In the genomic region with DNA sequence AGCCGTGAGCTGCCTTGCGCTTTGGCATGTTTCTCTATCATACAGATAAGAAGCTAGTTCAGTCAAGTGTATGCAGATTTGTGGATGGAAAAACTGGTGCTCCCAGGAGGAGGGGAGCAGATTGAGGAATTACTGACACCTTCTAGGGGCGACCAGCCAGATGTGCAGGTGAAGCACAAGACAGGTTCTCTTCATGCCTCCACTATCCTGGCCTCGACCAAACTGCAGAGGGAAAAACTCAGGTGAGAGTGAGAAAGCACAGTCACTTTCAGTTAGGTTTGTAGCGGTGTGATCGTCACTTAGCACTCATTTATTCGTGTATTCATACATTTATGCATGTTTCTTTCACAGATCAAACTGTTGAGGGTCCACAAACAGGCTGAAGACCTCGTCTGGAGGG, we compare ENCODE assay signal across 1 cellular context.
TF ChIP-seq lines count a peak whose summit lies in the region.

No MANE protein-coding gene starts in this region.

TF ChIP-seq in GM12878, 131 proteins besides CTCF, POLR2A, EP300 and RAD21:
- TF ChIP-seq HDGF (IDR thresholded peaks at IDR 0.05) (no peak), SUZ12 (IDR thresholded peaks at IDR 0.05; ENCODE audit: unreplicated experiment) (no peak), IKZF1 (conservative IDR thresholded peaks at IDR 0.05) (no peak)
- TF ChIP-seq, protein P1, sequence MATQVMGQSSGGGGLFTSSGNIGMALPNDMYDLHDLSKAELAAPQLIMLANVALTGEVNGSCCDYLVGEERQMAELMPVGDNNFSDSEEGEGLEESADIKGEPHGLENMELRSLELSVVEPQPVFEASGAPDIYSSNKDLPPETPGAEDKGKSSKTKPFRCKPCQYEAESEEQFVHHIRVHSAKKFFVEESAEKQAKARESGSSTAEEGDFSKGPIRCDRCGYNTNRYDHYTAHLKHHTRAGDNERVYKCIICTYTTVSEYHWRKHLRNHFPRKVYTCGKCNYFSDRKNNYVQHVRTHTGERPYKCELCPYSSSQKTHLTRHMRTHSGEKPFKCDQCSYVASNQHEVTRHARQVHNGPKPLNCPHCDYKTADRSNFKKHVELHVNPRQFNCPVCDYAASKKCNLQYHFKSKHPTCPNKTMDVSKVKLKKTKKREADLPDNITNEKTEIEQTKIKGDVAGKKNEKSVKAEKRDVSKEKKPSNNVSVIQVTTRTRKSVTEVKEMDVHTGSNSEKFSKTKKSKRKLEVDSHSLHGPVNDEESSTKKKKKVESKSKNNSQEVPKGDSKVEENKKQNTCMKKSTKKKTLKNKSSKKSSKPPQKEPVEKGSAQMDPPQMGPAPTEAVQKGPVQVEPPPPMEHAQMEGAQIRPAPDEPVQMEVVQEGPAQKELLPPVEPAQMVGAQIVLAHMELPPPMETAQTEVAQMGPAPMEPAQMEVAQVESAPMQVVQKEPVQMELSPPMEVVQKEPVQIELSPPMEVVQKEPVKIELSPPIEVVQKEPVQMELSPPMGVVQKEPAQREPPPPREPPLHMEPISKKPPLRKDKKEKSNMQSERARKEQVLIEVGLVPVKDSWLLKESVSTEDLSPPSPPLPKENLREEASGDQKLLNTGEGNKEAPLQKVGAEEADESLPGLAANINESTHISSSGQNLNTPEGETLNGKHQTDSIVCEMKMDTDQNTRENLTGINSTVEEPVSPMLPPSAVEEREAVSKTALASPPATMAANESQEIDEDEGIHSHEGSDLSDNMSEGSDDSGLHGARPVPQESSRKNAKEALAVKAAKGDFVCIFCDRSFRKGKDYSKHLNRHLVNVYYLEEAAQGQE (IDR thresholded peaks at IDR 0.05; ENCODE audit: low read depth, low read length): no peak
- TF ChIP-seq, protein P2, sequence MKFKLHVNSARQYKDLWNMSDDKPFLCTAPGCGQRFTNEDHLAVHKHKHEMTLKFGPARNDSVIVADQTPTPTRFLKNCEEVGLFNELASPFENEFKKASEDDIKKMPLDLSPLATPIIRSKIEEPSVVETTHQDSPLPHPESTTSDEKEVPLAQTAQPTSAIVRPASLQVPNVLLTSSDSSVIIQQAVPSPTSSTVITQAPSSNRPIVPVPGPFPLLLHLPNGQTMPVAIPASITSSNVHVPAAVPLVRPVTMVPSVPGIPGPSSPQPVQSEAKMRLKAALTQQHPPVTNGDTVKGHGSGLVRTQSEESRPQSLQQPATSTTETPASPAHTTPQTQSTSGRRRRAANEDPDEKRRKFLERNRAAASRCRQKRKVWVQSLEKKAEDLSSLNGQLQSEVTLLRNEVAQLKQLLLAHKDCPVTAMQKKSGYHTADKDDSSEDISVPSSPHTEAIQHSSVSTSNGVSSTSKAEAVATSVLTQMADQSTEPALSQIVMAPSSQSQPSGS (IDR thresholded peaks at IDR 0.05; ENCODE audit: low read length): no peak
